In genomic region chr14:103401223-103402214, GRCh38 we compare ENCODE assay signal across 8 cellular contexts. TPM values are rescaled to one million over a fixed set of nuclear protein-coding genes. Genes with fewer than 3 reads are reported as not detected.
DNase-seq lines count a peak whose midpoint lies in the region; ATAC-seq, FAIRE-seq and TF ChIP-seq lines count a peak whose summit lies in the region.

No MANE protein-coding gene starts in this region.

- 54 to 57% methylated on average over 10 of the region's 10 CpGs for WGBS in heart right ventricle, 2 donors

- TF ChIP-seq CTCF in heart right ventricle (IDR thresholded peaks at IDR 0.05): no peak

- H3K36me3 ChIP-seq in heart right ventricle: peaks cover 0 to 17% (median 3%) of the 10 kb centered on the region in 9 donors

- intact Hi-C loops in heart right ventricle (cut with DNase I): no loop called here

- H3K9me3 Mint-ChIP-seq in activated T-cell treated with anti-CD3 and anti-CD28 coated beads, Interleukin-2, amount 50 U/mL, for 24 hours: no peaks in the 10 kb centered on the region
- H3K9me3 Mint-ChIP-seq in activated CD8-positive, alpha-beta T cell treated with anti-CD3 and anti-CD28 coated beads, Interleukin-2, amount 10 ng/mL, durations not matched to agents 7 days and 5 days (ENCODE audit: insufficient read depth): no peaks in the 10 kb centered on the region

- no peaks in the 10 kb centered on the region for H3K9me3 ChIP-seq in heart right ventricle

- CTCF ChIA-PET in activated CD8-positive, alpha-beta T cell treated with anti-CD3 and anti-CD28 coated beads, Interleukin-2, amount 10 ng/mL, durations not matched to agents 7 days and 5 days (lab: Charles Lee): interaction anchor here (1.4 kb wide), 1 partner anchor 14 kb away, joined by 3 read pairs; no protein-coding TSS in a partner anchor

- no peak overlapping the region for H3K4me3 ChIP-seq in heart right ventricle

- H3K4me1 Mint-ChIP-seq in activated T-cell treated with anti-CD3 and anti-CD28 coated beads, Interleukin-2, amount 50 U/mL, for 24 hours (ENCODE audit: low read depth): peaks cover 68% of the 10 kb centered on the region
- peaks cover 51% of the 10 kb centered on the region for H3K4me1 Mint-ChIP-seq in activated CD8-positive, alpha-beta T cell treated with anti-CD3 and anti-CD28 coated beads, Interleukin-2, amount 10 ng/mL, durations not matched to agents 7 days and 5 days (ENCODE audit: low read depth)

- H3K27me3 Mint-ChIP-seq in activated T-cell treated with anti-CD3 and anti-CD28 coated beads, Interleukin-2, amount 50 U/mL, for 24 hours: no peaks in the 10 kb centered on the region
- H3K27me3 Mint-ChIP-seq in activated CD8-positive, alpha-beta T cell treated with anti-CD3 and anti-CD28 coated beads, Interleukin-2, amount 10 ng/mL, durations not matched to agents 7 days and 5 days (ENCODE audit: low read depth): no peaks in the 10 kb centered on the region

- H3K27ac ChIP-seq in heart right ventricle: peak overlapping the region; percentile 27 to 81 (median 62)

- POLR2A ChIA-PET in activated CD8-positive, alpha-beta T cell treated with anti-CD3 and anti-CD28 coated beads, Interleukin-2, amount 10 ng/mL, durations not matched to agents 7 days and 5 days (lab: Charles Lee): interaction anchor here (1.0 to 1.4 kb wide), 2 partner anchors 9 to 11 kb away, joined by 4 read pairs; no protein-coding TSS in a partner anchor

- peak overlapping the region; percentile 88 for H3K27ac Mint-ChIP-seq in activated T-cell treated with anti-CD3 and anti-CD28 coated beads, Interleukin-2, amount 50 U/mL, for 24 hours
- H3K27ac Mint-ChIP-seq in activated CD8-positive, alpha-beta T cell treated with anti-CD3 and anti-CD28 coated beads, Interleukin-2, amount 10 ng/mL, durations not matched to agents 7 days and 5 days: peak overlapping the region; percentile 78

- peak; percentile 69 for ATAC-seq in activated CD8-positive, alpha-beta T cell treated with anti-CD3 and anti-CD28 coated beads, Interleukin-2, amount 10 ng/mL, durations not matched to agents 7 days and 5 days
- peak; percentile 23 to 66 (median 54) for ATAC-seq in heart right ventricle
- no peak for ATAC-seq in GM19397 (IDR thresholded peaks at IDR 0.05; ENCODE audit: unreplicated experiment)

- H3K36me3 Mint-ChIP-seq in activated T-cell treated with anti-CD3 and anti-CD28 coated beads, Interleukin-2, amount 50 U/mL, for 24 hours (ENCODE audit: low read depth): peaks cover 17% of the 10 kb centered on the region
- H3K36me3 Mint-ChIP-seq in activated CD8-positive, alpha-beta T cell treated with anti-CD3 and anti-CD28 coated beads, Interleukin-2, amount 10 ng/mL, durations not matched to agents 7 days and 5 days (ENCODE audit: low read depth): peaks cover 11% of the 10 kb centered on the region

- H3K4me1 ChIP-seq in heart right ventricle: peaks cover 20 to 95% (median 81%) of the 10 kb centered on the region in 9 donors

- no peak for FAIRE-seq in urothelium cell line (lab: Jason Lieb, UNC)

- no peak for DNase-seq in activated T-cell treated with anti-CD3 and anti-CD28 coated beads, Interleukin-2, amount 50 U/mL, for 24 hours
- DNase-seq in activated T-cell treated with anti-CD3 and anti-CD28 coated beads, Interleukin-2, amount 50 U/mL, for 1 hour: no peak
- DNase-seq in activated CD8-positive, alpha-beta T cell treated with anti-CD3 and anti-CD28 coated beads, Interleukin-2, amount 10 ng/mL, durations not matched to agents 7 days and 5 days: peak; percentile 36
- DNase-seq in heart right ventricle: peak in 1 of 2 donors; percentile 16
- DNase-seq in stromal cell of bone marrow (ENCODE audit: low read depth): peak; percentile 71
- no peak for DNase-seq in NCI-H2171 treated with DMSO at 0.1 percent for 48 hours (lab: John Stamatoyannopoulos, UW)
- no peak for DNase-seq in urothelium cell line (ENCODE audit: low spot score)

- H3K27me3 ChIP-seq in heart right ventricle: no peaks in the 10 kb centered on the region

- peak overlapping the region; percentile 35 for H3K4me3 Mint-ChIP-seq in activated T-cell treated with anti-CD3 and anti-CD28 coated beads, Interleukin-2, amount 50 U/mL, for 24 hours
- peak overlapping the region; percentile 32 for H3K4me3 Mint-ChIP-seq in activated CD8-positive, alpha-beta T cell treated with anti-CD3 and anti-CD28 coated beads, Interleukin-2, amount 10 ng/mL, durations not matched to agents 7 days and 5 days

RNA-seq across cellular contexts. Expression of gene MARK3, which starts 16.3 kb away (rescaled TPM):
- total RNA-seq in activated CD8-positive, alpha-beta T cell treated with anti-CD3 and anti-CD28 coated beads, Interleukin-2, amount 10 ng/mL, durations not matched to agents 7 days and 5 days: 10 to 100 TPM; 76.8 to 86.7 TPM
- total RNA-seq in heart right ventricle: 100 to 1,000 TPM in 3 of 10 donors, 10 to 100 TPM in 7; 62.3 to 246 (median 72.6) TPM
- 100 to 1,000 TPM in 1 of 2 donors, 10 to 100 TPM in 1; 85.4 to 136 TPM for polyA plus RNA-seq in heart right ventricle

Comparison
In these comparisons a context has a peak if more than half of its experiments do, and no peak if none do; other contexts are left out.
1. DNase-seq: peak in activated CD8-positive, alpha-beta T cell treated with anti-CD3 and anti-CD28 coated beads, Interleukin-2, amount 10 ng/mL, durations not matched to agents 7 days and 5 days (single experiment) and stromal cell of bone marrow (single experiment); none in activated T-cell treated with anti-CD3 and anti-CD28 coated beads, Interleukin-2, amount 50 U/mL, for 24 hours (single experiment), activated T-cell treated with anti-CD3 and anti-CD28 coated beads, Interleukin-2, amount 50 U/mL, for 1 hour (single experiment), NCI-H2171 treated with DMSO at 0.1 percent for 48 hours (single experiment) and urothelium cell line (single experiment).